In genomic region chr4:25330905-25331816, GRCh38 we compare ENCODE assay signal across 9 cellular contexts. TPM values are rescaled to one million over a fixed set of nuclear protein-coding genes. Genes with fewer than 3 reads are reported as not detected.
DNase-seq lines count a peak whose midpoint lies in the region; ATAC-seq and TF ChIP-seq lines count a peak whose summit lies in the region.
"Had no signal": no experiment of that assay in that cellular context is flagged by ENCODE, and none has a peak within 500 bp of the region (broad histone marks: within the 10 kb centered on the region; RNA-seq: fewer than 3 reads in every experiment).

No MANE protein-coding gene starts in this region.

- in situ Hi-C loops in GM13976 (cut with MboI; ENCODE audit: low sequenced_read_pairs, unreplicated experiment): no loop called here

- H4K20me1 ChIP-seq in hepatocyte (ENCODE audit: insufficient read depth, poor library complexity, severe bottlenecking): no peaks in the 10 kb centered on the region

- H3K36me3 ChIP-seq in KOPT-K1 (ENCODE audit: insufficient read depth, low read length) (no peaks in the 10 kb centered on the region; the same call in 1 of the 2 replicates), hepatocyte (replicated peaks; ENCODE audit: insufficient read depth, low read depth) (no peaks in the 10 kb centered on the region)

- peak; percentile 85 for ATAC-seq in GM21526 (IDR thresholded peaks at IDR 0.05; ENCODE audit: low FRiP score, unreplicated experiment)

- H3K4me3 Mint-ChIP-seq in glutamatergic neuron (ENCODE audit: unreplicated experiment): no peak overlapping the region
- H3K4me3 Mint-ChIP-seq: neural crest cell had no signal

- TF ChIP-seq CTCF in GM13976 (IDR thresholded peaks at IDR 0.05; ENCODE audit: borderline replicate concordance, control extremely low read depth, extremely low read depth, insufficient read depth, missing control alignments): no peak
- TF ChIP-seq CTCF in hepatocyte (IDR thresholded peaks at IDR 0.05; ENCODE audit: poor library complexity): no peak
- TF ChIP-seq CTCF in glutamatergic neuron (IDR thresholded peaks at IDR 0.05; ENCODE audit: partially characterized antibody, unreplicated experiment): no peak

- H3K4me1 ChIP-seq in hepatocyte (ENCODE audit: insufficient read depth): no peaks in the 10 kb centered on the region

- H3K27me3 ChIP-seq in hepatocyte: no peaks in the 10 kb centered on the region

- no peaks in the 10 kb centered on the region for H3K9me3 ChIP-seq in KOPT-K1 (ENCODE audit: insufficient read depth, low read length, poor library complexity, severe bottlenecking)
- no peaks in the 10 kb centered on the region for H3K9me3 ChIP-seq in hepatocyte (ENCODE audit: low read depth)

- no peaks in the 10 kb centered on the region for H3K79me2 ChIP-seq in hepatocyte

- H3K36me3 Mint-ChIP-seq in glutamatergic neuron (ENCODE audit: unreplicated experiment): no peaks in the 10 kb centered on the region

- no peaks in the 10 kb centered on the region for H3K9me2 ChIP-seq in hepatocyte (replicated peaks; ENCODE audit: insufficient read depth)

- H2AFZ ChIP-seq in hepatocyte: no peak overlapping the region

- WGBS in hepatocyte (ENCODE audit: low lambda C conversion rate, missing lambda C conversion rate): 93% methylated on average over 12 of the region's 12 CpGs

- no peak overlapping the region for H3K4me2 ChIP-seq in hepatocyte

- no peak overlapping the region for H3K4me3 ChIP-seq in hepatocyte

- H3K27ac Mint-ChIP-seq in glutamatergic neuron (ENCODE audit: unreplicated experiment): no peak overlapping the region

- no peaks in the 10 kb centered on the region for H3K9me3 Mint-ChIP-seq in glutamatergic neuron (ENCODE audit: unreplicated experiment)
- H3K9me3 Mint-ChIP-seq: neural crest cell had no signal

- H3K27ac ChIP-seq in KOPT-K1 (ENCODE audit: low read depth, low read length, poor library complexity, severe bottlenecking) (peak overlapping the region; percentile 66), hepatocyte (no peak overlapping the region)

- DNase-seq in GM13976 (ENCODE audit: low spot score): peak; percentile 31
- DNase-seq in medulla oblongata (ENCODE audit: extremely low spot score): peak; percentile 45
- no peak for DNase-seq in hepatocyte (ENCODE audit: low spot score)
- DNase-seq in midbrain (lab: John Stamatoyannopoulos, UW): no peak
- DNase-seq in NCI-H2171 treated with DMSO at 0.1 percent for 48 hours (lab: John Stamatoyannopoulos, UW): no peak
- DNase-seq in glutamatergic neuron: no peak

- H3K27me3 Mint-ChIP-seq in glutamatergic neuron (ENCODE audit: unreplicated experiment): no peaks in the 10 kb centered on the region

- H3K4me1 Mint-ChIP-seq in glutamatergic neuron (ENCODE audit: low read depth, unreplicated experiment): peaks cover 2% of the 10 kb centered on the region
- H3K4me1 Mint-ChIP-seq: neural crest cell had no signal

RNA-seq across cellular contexts. Expression of gene ZCCHC4, which starts 18.6 kb away (rescaled TPM):
- 9.1 and 13.0 TPM in 2 replicates for total RNA-seq in hepatocyte
- 3.9 and 4.7 TPM in 2 replicates for polyA plus RNA-seq in hepatocyte
- total RNA-seq in glutamatergic neuron (ENCODE audit: unreplicated experiment): 7.4 TPM

RNA-seq across cellular contexts. Expression of gene ANAPC4, which starts 45.9 kb away (rescaled TPM):
- total RNA-seq in hepatocyte (19.7 and 23.1 TPM in 2 replicates), glutamatergic neuron (ENCODE audit: unreplicated experiment) (41.3 TPM)
- polyA plus RNA-seq in hepatocyte: 18.6 and 20.5 TPM in 2 replicates

Comparison
In these comparisons a context has a peak if more than half of its experiments do, and no peak if none do; other contexts are left out.
1. DNase-seq: peak in GM13976 (single experiment) and medulla oblongata (single experiment); none in hepatocyte (single experiment), midbrain (single experiment), NCI-H2171 treated with DMSO at 0.1 percent for 48 hours (single experiment) and glutamatergic neuron (single experiment).